8 cellular contexts compared by ENCODE assay signal in the genomic region with DNA sequence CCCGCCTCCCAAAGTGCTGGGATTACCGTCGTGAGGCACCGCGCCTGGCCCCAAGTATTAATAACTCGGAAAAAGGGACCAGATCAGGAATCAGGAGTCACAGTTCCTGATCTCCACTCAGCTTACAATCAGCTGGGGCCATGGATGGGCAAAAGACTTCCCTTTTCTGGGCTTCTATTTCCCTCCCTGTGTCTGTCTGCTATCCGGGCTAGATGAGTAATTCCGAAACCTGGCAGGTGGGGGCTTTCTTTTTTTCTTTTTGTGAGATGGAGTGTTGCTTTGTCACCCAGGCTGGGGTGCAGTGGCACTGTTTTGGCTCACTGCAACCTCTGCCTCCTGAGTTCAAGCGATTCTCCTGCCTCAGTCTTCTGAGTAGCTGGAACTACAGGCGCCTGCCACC. TPM values are rescaled to one million over a fixed set of nuclear protein-coding genes. Genes with fewer than 3 reads are reported as not detected.
A peak's percentile ranks its signal among the peaks of the same experiment; 100 is the strongest.
DNase-seq lines count a peak whose midpoint lies in the region; ATAC-seq and TF ChIP-seq lines count a peak whose summit lies in the region.

No MANE protein-coding gene starts in this region.

- no peak for TF ChIP-seq EP300 in ovary (IDR thresholded peaks at IDR 0.05)

- no peak overlapping the region for H3K4me3 Mint-ChIP-seq in activated T-cell treated with anti-CD3 and anti-CD28 coated beads, Interleukin-2, amount 50 U/mL, for 24 hours
- H3K4me3 Mint-ChIP-seq in activated T-cell treated with anti-CD3 and anti-CD28 coated beads, Interleukin-2, amount 50 U/mL, for 4 hours = no peak overlapping the region

- H3K27me3 ChIP-seq in ovary = no peaks in the 10 kb centered on the region

- H3K9me3 ChIP-seq in ovary = no peaks in the 10 kb centered on the region

- H3K36me3 ChIP-seq in ovary = no peaks in the 10 kb centered on the region

- no peaks in the 10 kb centered on the region for H3K9me3 Mint-ChIP-seq in activated T-cell treated with anti-CD3 and anti-CD28 coated beads, Interleukin-2, amount 50 U/mL, for 24 hours
- no peaks in the 10 kb centered on the region for H3K9me3 Mint-ChIP-seq in activated T-cell treated with anti-CD3 and anti-CD28 coated beads, Interleukin-2, amount 50 U/mL, for 4 hours

- 73 to 85% (median 81%) methylated on average over 10 of the region's 10 CpGs for WGBS in ovary, 3 donors

- intact Hi-C loops in posterior vena cava (cut with DNase I) (loop anchor here (5.0 to 10.0 kb wide), 2 partner anchors 260 to 1147 kb away; no protein-coding TSS in a partner anchor), ovary (cut with DNase I) (loop anchor here (5.0 to 10.0 kb wide), 5 partner anchors 167 to 1152 kb away; a partner anchor contains a TSS)

- TF ChIP-seq POLR2A in ovary (IDR thresholded peaks at IDR 0.05) = no peak

- no peak overlapping the region for H3K4me3 ChIP-seq in ovary

- no peak for DNase-seq in activated T-cell treated with anti-CD3 and anti-CD28 coated beads, Interleukin-2, amount 50 U/mL, for 24 hours
- DNase-seq in activated T-cell treated with anti-CD3 and anti-CD28 coated beads, Interleukin-2, amount 50 U/mL, for 4 hours = no peak
- DNase-seq in MV-4-11 (lab: John Stamatoyannopoulos, UW) (peak; percentile 87), posterior vena cava (ENCODE audit: low spot score) (peak; percentile 37), kidney tubule cell (ENCODE audit: low spot score) (no peak), ovary (no peak)
- DNase-seq in NK-92 treated with Interleukin-12 subunit alpha and Interleukin-12 subunit beta, amount 100 ng/mL, for 24 hours (lab: John Stamatoyannopoulos, UW) = no peak

- H3K4me1 ChIP-seq in ovary (ENCODE audit: insufficient read depth) = no peaks in the 10 kb centered on the region

- no peak for TF ChIP-seq CTCF in ovary (IDR thresholded peaks at IDR 0.05)

- H3K4me1 Mint-ChIP-seq in activated T-cell treated with anti-CD3 and anti-CD28 coated beads, Interleukin-2, amount 50 U/mL, for 24 hours (ENCODE audit: low read depth) = peaks cover 43% of the 10 kb centered on the region
- H3K4me1 Mint-ChIP-seq in activated T-cell treated with anti-CD3 and anti-CD28 coated beads, Interleukin-2, amount 50 U/mL, for 4 hours (ENCODE audit: low read depth) = peaks cover 33% of the 10 kb centered on the region

- peaks cover 42% of the 10 kb centered on the region for H3K36me3 Mint-ChIP-seq in activated T-cell treated with anti-CD3 and anti-CD28 coated beads, Interleukin-2, amount 50 U/mL, for 24 hours (ENCODE audit: low read depth)
- H3K36me3 Mint-ChIP-seq in activated T-cell treated with anti-CD3 and anti-CD28 coated beads, Interleukin-2, amount 50 U/mL, for 4 hours (ENCODE audit: insufficient read depth) = peaks cover 27% of the 10 kb centered on the region

- ATAC-seq in activated T-cell treated with anti-CD3 and anti-CD28 coated beads, Interleukin-2, amount 50 U/mL, for 4 hours = no peak
- ATAC-seq in HG02610 (IDR thresholded peaks at IDR 0.05; ENCODE audit: unreplicated experiment) = peak; percentile 62

- H3K27me3 Mint-ChIP-seq in activated T-cell treated with anti-CD3 and anti-CD28 coated beads, Interleukin-2, amount 50 U/mL, for 24 hours = no peaks in the 10 kb centered on the region
- no peaks in the 10 kb centered on the region for H3K27me3 Mint-ChIP-seq in activated T-cell treated with anti-CD3 and anti-CD28 coated beads, Interleukin-2, amount 50 U/mL, for 4 hours (ENCODE audit: low read depth)

- H3K27ac ChIP-seq in ovary = no peak overlapping the region

- peak overlapping the region; percentile 60 for H3K27ac Mint-ChIP-seq in activated T-cell treated with anti-CD3 and anti-CD28 coated beads, Interleukin-2, amount 50 U/mL, for 24 hours

RNA-seq across cellular contexts. Expression of a gene that starts 11.6 kb away (rescaled TPM):
- 1,000 to 10,000 TPM; 1,842 to 2,104 (median 1,901) TPM for total RNA-seq in activated T-cell treated with anti-CD3 and anti-CD28 coated beads, Interleukin-2, amount 50 U/mL, for 4 hours
- total RNA-seq in posterior vena cava (1,000 to 10,000 TPM; 1,129 to 1,204 TPM), ovary (1,000 to 10,000 TPM; 2,773 to 6,916 (median 3,304) TPM)
- 1,000 to 10,000 TPM; 4,283 to 9,785 TPM for polyA plus RNA-seq in ovary

RNA-seq across cellular contexts. Expression of a gene that starts 15.9 kb away (rescaled TPM):
- 10 to 100 TPM; 30.7 to 33.7 (median 31.0) TPM for total RNA-seq in activated T-cell treated with anti-CD3 and anti-CD28 coated beads, Interleukin-2, amount 50 U/mL, for 4 hours
- total RNA-seq in posterior vena cava = 10 to 100 TPM in 1 of 2 donors, 1 to 10 TPM in 1; 8.2 to 10.1 TPM
- total RNA-seq in ovary = 10 to 100 TPM in 6 of 7 donors, 1 to 10 TPM in 1; 9.3 to 15.0 (median 13.1) TPM
- polyA plus RNA-seq in ovary = 10 to 100 TPM in 1 of 2 donors, 1 to 10 TPM in 1; 4.8 to 11.3 TPM

Comparison
In these comparisons a context has a peak if more than half of its experiments do, and no peak if none do; other contexts are left out.
1. DNase-seq: peak in MV-4-11 (single experiment) and posterior vena cava (single experiment); none in activated T-cell treated with anti-CD3 and anti-CD28 coated beads, Interleukin-2, amount 50 U/mL, for 24 hours (single experiment), activated T-cell treated with anti-CD3 and anti-CD28 coated beads, Interleukin-2, amount 50 U/mL, for 4 hours (single experiment), NK-92 treated with Interleukin-12 subunit alpha and Interleukin-12 subunit beta, amount 100 ng/mL, for 24 hours (single experiment), kidney tubule cell (single experiment) and ovary (0 of 5).